Comparison of ENCODE assay signal across 8 cellular contexts in the genomic region with DNA sequence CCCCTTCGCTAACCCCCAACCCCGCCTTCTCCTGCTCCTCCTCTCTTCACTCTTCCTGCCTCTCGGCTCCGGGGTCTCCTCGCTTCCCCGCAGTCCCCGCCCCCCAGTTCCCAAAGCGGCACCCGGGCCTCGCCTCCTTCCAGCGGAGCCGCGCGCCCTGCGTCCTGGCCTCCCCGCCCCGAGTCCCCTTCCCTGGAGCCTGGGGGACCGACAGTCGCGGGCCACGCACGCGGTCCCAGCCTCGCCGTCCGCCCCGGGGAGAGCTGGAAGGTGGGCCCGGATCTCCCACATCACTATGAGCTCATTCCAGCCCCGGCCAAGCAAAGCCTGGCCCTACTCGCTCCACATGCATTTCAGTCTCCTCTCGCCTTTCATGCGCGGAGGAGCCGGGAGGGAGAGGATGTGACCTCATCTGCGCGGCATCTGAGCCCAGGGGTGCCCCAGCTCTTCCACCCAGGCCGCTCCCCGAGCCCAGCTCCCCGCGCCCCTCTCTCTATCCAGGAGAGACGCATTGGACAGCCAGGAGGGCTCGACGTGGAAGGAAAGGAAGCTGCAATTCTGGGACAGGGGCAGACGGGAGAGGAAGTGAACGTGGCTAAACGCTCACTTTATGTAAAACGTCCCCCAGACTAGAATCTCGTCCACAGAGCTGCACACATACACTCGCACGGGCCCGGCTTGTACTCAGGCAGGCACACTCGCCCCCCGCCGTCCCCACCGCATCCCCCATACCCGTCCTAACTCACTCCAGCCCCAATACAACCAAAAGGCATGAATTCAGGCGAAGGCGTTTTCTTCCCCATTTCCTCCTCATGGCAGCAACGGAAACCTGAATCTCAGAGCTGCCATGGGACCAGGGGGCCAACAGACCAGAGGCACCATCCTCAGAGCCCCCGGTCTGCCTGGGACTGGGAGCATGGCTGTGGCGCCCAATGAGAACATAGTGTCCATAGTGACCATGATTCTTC.
DNase-seq lines count a peak whose midpoint lies in the region; ATAC-seq and TF ChIP-seq lines count a peak whose summit lies in the region.

No MANE protein-coding gene starts in this region.

- H2AFZ ChIP-seq in OCI-LY7 (ENCODE audit: low read length) = no peak overlapping the region

- H3K9ac ChIP-seq in adipocyte (ENCODE audit: low read length) = peak overlapping the region; percentile 56

- no peaks in the 10 kb centered on the region for H3K9me3 ChIP-seq in Peyer's patch
- no peaks in the 10 kb centered on the region for H3K9me3 ChIP-seq in adipocyte (ENCODE audit: control insufficient read depth, low read length)
- no peaks in the 10 kb centered on the region for H3K9me3 ChIP-seq in gastrocnemius medialis
- H3K9me3 ChIP-seq in OCI-LY7 (ENCODE audit: low read length) = no peaks in the 10 kb centered on the region

- ATAC-seq in gastrocnemius medialis = no peak

- H3K9me2 ChIP-seq in OCI-LY7 (ENCODE audit: insufficient read depth, low read length) = no peaks in the 10 kb centered on the region

- BruUV-seq in OCI-LY7 (replicated peaks; lab: Mats Ljungman, UMichigan) = no TSS peak

- POLR2A ChIA-PET in OCI-LY7 (lab: Charles Lee) = interaction anchor here (0.6 kb wide), 2 partner anchors 14 to 366 kb away, joined by 3 read pairs; no protein-coding TSS in a partner anchor

- CTCF ChIA-PET in OCI-LY7 (lab: Charles Lee; ENCODE audit: unreplicated experiment) = no interaction called here

- H3K36me3 ChIP-seq in Peyer's patch = no peaks in the 10 kb centered on the region
- no peaks in the 10 kb centered on the region for H3K36me3 ChIP-seq in adipocyte (ENCODE audit: control insufficient read depth, insufficient read depth, low read length, severe bottlenecking)
- H3K36me3 ChIP-seq in gastrocnemius medialis = no peaks in the 10 kb centered on the region
- no peaks in the 10 kb centered on the region for H3K36me3 ChIP-seq in OCI-LY7 (ENCODE audit: insufficient read depth, low read length)

- in situ Hi-C loops in gastrocnemius medialis (cut with MboI; ENCODE audit: low sequenced_read_pairs in 4 of 4) = no loop called here

- peak overlapping the region; percentile 40 to 70 (median 65) for H3K27ac ChIP-seq in Peyer's patch
- H3K27ac ChIP-seq in gastrocnemius medialis = no peak overlapping the region
- no peak overlapping the region for H3K27ac ChIP-seq in OCI-LY7 (ENCODE audit: low read depth, low read length, poor library complexity, severe bottlenecking)

- TF ChIP-seq POLR2A in Peyer's patch (IDR thresholded peaks at IDR 0.05) = no peak
- TF ChIP-seq POLR2A in gastrocnemius medialis (IDR thresholded peaks at IDR 0.05) = no peak

- H4K20me1 ChIP-seq in OCI-LY7 (ENCODE audit: insufficient read depth, low read length) = no peaks in the 10 kb centered on the region

- TF ChIP-seq CTCF in AG09309 (IDR thresholded peaks at IDR 0.05; ENCODE audit: control insufficient read depth, insufficient read depth, low read depth, low read length, missing control alignments) (no peak), GM20000 (IDR thresholded peaks at IDR 0.05; ENCODE audit: extremely low read depth, missing control alignments) (no peak), Peyer's patch (IDR thresholded peaks at IDR 0.05) (no peak), gastrocnemius medialis (IDR thresholded peaks at IDR 0.05 in 4 of 5, conservative IDR thresholded peaks at IDR 0.05 in 1 of 5) (no peak), OCI-LY7 (conservative IDR thresholded peaks at IDR 0.05; ENCODE audit: low read length) (no peak)

- no peaks in the 10 kb centered on the region for H3K27me3 ChIP-seq in Peyer's patch
- peaks cover 4% of the 10 kb centered on the region for H3K27me3 ChIP-seq in adipocyte (replicated peaks; ENCODE audit: control insufficient read depth, insufficient read depth, low read length)
- H3K27me3 ChIP-seq in gastrocnemius medialis = peaks cover 0 to 6% (median 3%) of the 10 kb centered on the region in 3 donors

- intact Hi-C loops in gastrocnemius medialis (cut with DNase I; ENCODE audit: low total_unique reads) (no loop called here), OCI-LY7 (cut with micrococcal nuclease; ENCODE audit: unreplicated experiment) (no loop called here)

- peak overlapping the region; percentile 22 for H3K4me3 ChIP-seq in AG09309 (ENCODE audit: control insufficient read depth, low read depth, low read length)
- peak overlapping the region; percentile 46 to 52 (median 49) for H3K4me3 ChIP-seq in Peyer's patch
- H3K4me3 ChIP-seq in adipocyte (ENCODE audit: low read length) = peak overlapping the region; percentile 76
- peak overlapping the region in 3 of 4 donors; percentile 36 to 52 (median 39) for H3K4me3 ChIP-seq in gastrocnemius medialis
- H3K4me3 ChIP-seq in OCI-LY7 (ENCODE audit: low read depth, low read length, poor library complexity, severe bottlenecking) = no peak overlapping the region

- H3K4me2 ChIP-seq in OCI-LY7 (ENCODE audit: low read length) = no peak overlapping the region

- no peaks in the 10 kb centered on the region for H3K4me1 ChIP-seq in Peyer's patch
- no peaks in the 10 kb centered on the region for H3K4me1 ChIP-seq in adipocyte (ENCODE audit: control insufficient read depth, insufficient read depth, low read length)
- no peaks in the 10 kb centered on the region for H3K4me1 ChIP-seq in gastrocnemius medialis
- H3K4me1 ChIP-seq in OCI-LY7 (ENCODE audit: insufficient read depth, low read length, poor library complexity, severe bottlenecking) = peaks cover 3% of the 10 kb centered on the region

- no peak for DNase-seq in AG09309 (ENCODE audit: low read depth)
- peak; percentile 73 for DNase-seq in GM20000 (ENCODE audit: low spot score)
- peak; percentile 62 to 79 (median 65) for DNase-seq in Peyer's patch
- DNase-seq in adipocyte (ENCODE audit: low read depth) = peak; percentile 67
- DNase-seq in hepatic stellate cell (ENCODE audit: low spot score) = peak; percentile 45
- DNase-seq in gastrocnemius medialis = no peak
- DNase-seq in NCI-H1092 (lab: John Stamatoyannopoulos, UW) = no peak
- no peak for DNase-seq in OCI-LY7 (ENCODE audit: low spot score)

- H3K79me2 ChIP-seq in OCI-LY7 (ENCODE audit: insufficient read depth, low read depth, low read length) = no peaks in the 10 kb centered on the region

Comparison
In these comparisons a context has a peak if more than half of its experiments do, and no peak if none do; other contexts are left out.
1. DNase-seq: peak in GM20000 (single experiment), Peyer's patch (3 of 3), adipocyte (single experiment) and hepatic stellate cell (single experiment); none in AG09309 (single experiment), gastrocnemius medialis (0 of 2), NCI-H1092 (single experiment) and OCI-LY7 (single experiment).
2. H3K27ac ChIP-seq: peak in Peyer's patch (4 of 4); none in gastrocnemius medialis (0 of 4) and OCI-LY7 (single experiment).